ENCODE assay signal across 9 cellular contexts in genomic region chr20:1335961-1336698, GRCh38.
A peak's percentile ranks its signal among the peaks of the same experiment; 100 is the strongest.
DNase-seq lines count a peak whose midpoint lies in the region; ATAC-seq and TF ChIP-seq lines count a peak whose summit lies in the region.
"Had no signal": no experiment of that assay in that cellular context is flagged by ENCODE, and none has a peak within 500 bp of the region (broad histone marks: within the 10 kb centered on the region; RNA-seq: fewer than 3 reads in every experiment).

No MANE protein-coding gene starts in this region.

- H3K9me3 Mint-ChIP-seq in nephron progenitor cell: no peaks in the 10 kb centered on the region
- H3K9me3 Mint-ChIP-seq: central memory CD8-positive, alpha-beta T cell had no signal

- H3K4me1 Mint-ChIP-seq in nephron progenitor cell: no peaks in the 10 kb centered on the region

- H3K27me3 Mint-ChIP-seq in nephron progenitor cell (ENCODE audit: low read depth, poor library complexity): peaks cover 2% of the 10 kb centered on the region
- H3K27me3 Mint-ChIP-seq: central memory CD8-positive, alpha-beta T cell had no signal

- no peak for TF ChIP-seq CTCF in nephron progenitor cell (IDR thresholded peaks at IDR 0.05)

- peak overlapping the region; percentile 54 for H3K27ac Mint-ChIP-seq in nephron progenitor cell

- peak overlapping the region; percentile 56 for H3K27ac ChIP-seq in caudate nucleus (ENCODE audit: low read depth, low read length)

- DNase-seq in stimulated activated CD4-positive, alpha-beta T cell treated with anti-CD3 and anti-CD28 coated beads, Interleukin-1b, Interleukin-23, amount 100 ng/mL, for 48 hours: peak; percentile 23
- DNase-seq in stimulated activated CD4-positive, alpha-beta T cell treated with anti-CD3 and anti-CD28 coated beads, Interleukin-4, amount 100 ng/mL, for 24 hours: no peak
- DNase-seq in caudate nucleus (lab: John Stamatoyannopoulos, UW) (no peak), nephron progenitor cell (no peak), DMS53 treated with DMSO at 0.1 percent for 48 hours (lab: John Stamatoyannopoulos, UW; ENCODE audit: unreplicated experiment) (no peak), SHP77 (lab: John Stamatoyannopoulos, UW) (no peak)

- peaks cover 37% of the 10 kb centered on the region for H3K36me3 Mint-ChIP-seq in nephron progenitor cell (ENCODE audit: low read depth)

- ATAC-seq in HG03025 (IDR thresholded peaks at IDR 0.05; ENCODE audit: low FRiP score, unreplicated experiment) (no peak), HG03175 (IDR thresholded peaks at IDR 0.05; ENCODE audit: unreplicated experiment) (no peak)

- H3K4me3 Mint-ChIP-seq in nephron progenitor cell: no peak overlapping the region
- H3K4me3 Mint-ChIP-seq: central memory CD8-positive, alpha-beta T cell had no signal
